8 cellular contexts compared by ENCODE assay signal in genomic region chr22:38707346-38707745, GRCh38. TPM values are rescaled to one million over a fixed set of nuclear protein-coding genes. Genes with fewer than 3 reads are reported as not detected.
DNase-seq lines count a peak whose midpoint lies in the region; ATAC-seq and TF ChIP-seq lines count a peak whose summit lies in the region.

No MANE protein-coding gene starts in this region.

- no peaks in the 10 kb centered on the region for H3K9me3 Mint-ChIP-seq in activated naive CD4-positive, alpha-beta T cell treated with anti-CD3 and anti-CD28 coated beads, Interleukin-2, amount 10 ng/mL, durations not matched to agents 7 days and 5 days
- no peaks in the 10 kb centered on the region for H3K9me3 Mint-ChIP-seq in activated B cell treated with CpG ODN at 0.5 μM for 24 hours
- H3K9me3 Mint-ChIP-seq in type B pancreatic cell: no peaks in the 10 kb centered on the region

- CTCF ChIA-PET in activated naive CD4-positive, alpha-beta T cell treated with anti-CD3 and anti-CD28 coated beads, Interleukin-2, amount 10 ng/mL, durations not matched to agents 7 days and 5 days (lab: Charles Lee): interaction anchor here (0.6 to 2.0 kb wide), 5 partner anchors 11 to 28 kb away, joined by 3 to 9 read pairs (median 4); partner anchors contain the start of gene TOMM22
- CTCF ChIA-PET in activated B cell treated with CpG ODN at 0.5 μM for 24 hours (lab: Charles Lee): interaction anchor here (1.2 to 1.4 kb wide), 2 partner anchors 18 to 26 kb away, joined by 3 to 5 read pairs; partner anchors contain the start of gene TOMM22

- TF ChIP-seq CTCF in activated B cell treated with CpG ODN at 0.5 μM for 24 hours (IDR thresholded peaks at IDR 0.05): no peak
- no peak for TF ChIP-seq CTCF in type B pancreatic cell (conservative IDR thresholded peaks at IDR 0.05)

- intact Hi-C loops in activated B cell treated with CpG ODN at 0.5 μM for 24 hours (cut with micrococcal nuclease): loop anchor here (5.0 to 10.0 kb wide), 3 partner anchors 85 to 1337 kb away; partner anchors contain the start of gene DNAL4

- ATAC-seq in activated B cell treated with CpG ODN at 0.5 μM for 24 hours (ENCODE audit: low read depth): no peak

- H3K36me3 Mint-ChIP-seq in activated naive CD4-positive, alpha-beta T cell treated with anti-CD3 and anti-CD28 coated beads, Interleukin-2, amount 10 ng/mL, durations not matched to agents 7 days and 5 days: peaks cover 32% of the 10 kb centered on the region
- peaks cover 32% of the 10 kb centered on the region for H3K36me3 Mint-ChIP-seq in activated B cell treated with CpG ODN at 0.5 μM for 24 hours (ENCODE audit: low read depth)
- H3K36me3 Mint-ChIP-seq in type B pancreatic cell: peaks cover 3% of the 10 kb centered on the region

- peak overlapping the region; percentile 94 for H3K27ac Mint-ChIP-seq in activated naive CD4-positive, alpha-beta T cell treated with anti-CD3 and anti-CD28 coated beads, Interleukin-2, amount 10 ng/mL, durations not matched to agents 7 days and 5 days
- peak overlapping the region; percentile 85 for H3K27ac Mint-ChIP-seq in activated B cell treated with CpG ODN at 0.5 μM for 24 hours
- peak overlapping the region; percentile 85 for H3K27ac Mint-ChIP-seq in type B pancreatic cell

- peak overlapping the region; percentile 93 for H3K4me3 Mint-ChIP-seq in activated naive CD4-positive, alpha-beta T cell treated with anti-CD3 and anti-CD28 coated beads, Interleukin-2, amount 10 ng/mL, durations not matched to agents 7 days and 5 days
- peak overlapping the region; percentile 88 for H3K4me3 Mint-ChIP-seq in activated B cell treated with CpG ODN at 0.5 μM for 24 hours
- H3K4me3 Mint-ChIP-seq in type B pancreatic cell: peak overlapping the region; percentile 95

- POLR2A ChIA-PET in activated B cell treated with CpG ODN at 0.5 μM for 24 hours (lab: Charles Lee): interaction anchor here (0.6 to 2.7 kb wide), 6 partner anchors 10 to 309 kb away, joined by 3 to 22 read pairs (median 4); partner anchors contain the start of genes SUN2 and TOMM22

- no peak for DNase-seq in activated naive CD4-positive, alpha-beta T cell treated with anti-CD3 and anti-CD28 coated beads, Interleukin-2, amount 10 ng/mL, durations not matched to agents 7 days and 5 days
- no peak for DNase-seq in activated naive CD4-positive, alpha-beta T cell treated with Interleukin-2 at 50 U/mL for 16 hours
- no peak for DNase-seq in activated B cell treated with CpG ODN at 0.5 μM for 24 hours
- DNase-seq in iris pigment epithelial cell (ENCODE audit: low read depth): peak; percentile 82
- no peak for DNase-seq in type B pancreatic cell (ENCODE audit: extremely low spot score, unreplicated experiment)
- no peak for DNase-seq in stimulated activated CD4-positive, alpha-beta T cell treated with anti-CD3 and anti-CD28 coated beads, Interleukin-4, amount 100 ng/mL, for 1 hour
- no peak for DNase-seq in dermis blood vessel endothelial cell
- no peak for DNase-seq in stimulated activated naive CD4-positive, alpha-beta T cell treated with Interleukin-2 at 50 U/mL for 16 hours (lab: John Stamatoyannopoulos, UW)

- H3K27me3 Mint-ChIP-seq in activated naive CD4-positive, alpha-beta T cell treated with anti-CD3 and anti-CD28 coated beads, Interleukin-2, amount 10 ng/mL, durations not matched to agents 7 days and 5 days: no peaks in the 10 kb centered on the region
- H3K27me3 Mint-ChIP-seq in activated B cell treated with CpG ODN at 0.5 μM for 24 hours (no peaks in the 10 kb centered on the region), type B pancreatic cell (no peaks in the 10 kb centered on the region)

- H3K4me1 Mint-ChIP-seq in activated naive CD4-positive, alpha-beta T cell treated with anti-CD3 and anti-CD28 coated beads, Interleukin-2, amount 10 ng/mL, durations not matched to agents 7 days and 5 days: peaks cover 61% of the 10 kb centered on the region
- H3K4me1 Mint-ChIP-seq in activated B cell treated with CpG ODN at 0.5 μM for 24 hours (peaks cover 73% of the 10 kb centered on the region), type B pancreatic cell (ENCODE audit: unreplicated experiment) (peaks cover 44% of the 10 kb centered on the region)

RNA-seq across cellular contexts. Expression of gene GTPBP1, which starts 1.6 kb away (rescaled TPM):
- total RNA-seq in activated B cell treated with CpG ODN at 0.5 μM for 24 hours (90.6 and 103 TPM in 2 replicates), type B pancreatic cell (ENCODE audit: low replicate concordance) (47.1 and 60.1 TPM in 2 replicates), dermis blood vessel endothelial cell (35.1 and 46.7 TPM in 2 replicates)

RNA-seq across cellular contexts. Expression of gene JOSD1, which starts 6.6 kb away (rescaled TPM):
- total RNA-seq in activated B cell treated with CpG ODN at 0.5 μM for 24 hours (39.3 and 45.2 TPM in 2 replicates), type B pancreatic cell (ENCODE audit: low replicate concordance) (43.4 and 51.8 TPM in 2 replicates), dermis blood vessel endothelial cell (98.4 and 117 TPM in 2 replicates)

RNA-seq across cellular contexts. Expression of gene TOMM22, which starts 25.6 kb away (rescaled TPM):
- total RNA-seq in activated B cell treated with CpG ODN at 0.5 μM for 24 hours: 99.4 and 109 TPM in 2 replicates
- 80.8 and 91.6 TPM in 2 replicates for total RNA-seq in type B pancreatic cell (ENCODE audit: low replicate concordance)
- 59.8 and 76.6 TPM in 2 replicates for total RNA-seq in dermis blood vessel endothelial cell

RNA-seq across cellular contexts. Expression of gene SUN2, which starts 48.5 kb away (rescaled TPM):
- total RNA-seq in activated B cell treated with CpG ODN at 0.5 μM for 24 hours: 122 and 146 TPM in 2 replicates
- 43.5 and 70.5 TPM in 2 replicates for total RNA-seq in type B pancreatic cell (ENCODE audit: low replicate concordance)
- total RNA-seq in dermis blood vessel endothelial cell: 186 and 260 TPM in 2 replicates

RNA-seq across cellular contexts. Expression of gene CBY1, which starts 50.9 kb away (rescaled TPM):
- 7.3 and 14.1 TPM in 2 replicates for total RNA-seq in activated B cell treated with CpG ODN at 0.5 μM for 24 hours
- total RNA-seq in type B pancreatic cell (ENCODE audit: low replicate concordance): 48.9 and 53.5 TPM in 2 replicates
- total RNA-seq in dermis blood vessel endothelial cell: 15.1 and 18.4 TPM in 2 replicates
